2 cellular contexts compared by ENCODE assay signal in genomic region chr2:10347559-10347941, GRCh38.
TF ChIP-seq lines count a peak whose summit lies in the region.

No MANE protein-coding gene starts in this region.

TF ChIP-seq in SK-N-SH, 30 proteins besides CTCF, POLR2A, EP300 and RAD21 (continued from another document):
- TF ChIP-seq FOSL2 (IDR thresholded peaks at IDR 0.05; ENCODE audit: borderline replicate concordance, low read depth): no peak

TF ChIP-seq in SK-N-SH treated with all-trans-retinoic acid at 6 μM for 48 hours, 23 proteins besides CTCF, POLR2A, EP300 and RAD21 (continued from another document):
- no peak for TF ChIP-seq TSHZ2 (CRISPR knock-in tag; IDR thresholded peaks at IDR 0.05)
- no peak for TF ChIP-seq RARB (CRISPR knock-in tag; IDR thresholded peaks at IDR 0.05)
TF ChIP-seq in SK-N-SH treated with all-trans-retinoic acid at 6 μM for 48 hours: peak in this region for 0.
